1 cellular context compared by ENCODE assay signal in genomic region chr1:26387447-26387846, GRCh38.
TF ChIP-seq lines count a peak whose summit lies in the region.

No MANE protein-coding gene starts in this region.

TF ChIP-seq in HepG2, 621 proteins besides CTCF, POLR2A, EP300 and RAD21 (continued from another document and continues in another):
- TF ChIP-seq, protein P1, sequence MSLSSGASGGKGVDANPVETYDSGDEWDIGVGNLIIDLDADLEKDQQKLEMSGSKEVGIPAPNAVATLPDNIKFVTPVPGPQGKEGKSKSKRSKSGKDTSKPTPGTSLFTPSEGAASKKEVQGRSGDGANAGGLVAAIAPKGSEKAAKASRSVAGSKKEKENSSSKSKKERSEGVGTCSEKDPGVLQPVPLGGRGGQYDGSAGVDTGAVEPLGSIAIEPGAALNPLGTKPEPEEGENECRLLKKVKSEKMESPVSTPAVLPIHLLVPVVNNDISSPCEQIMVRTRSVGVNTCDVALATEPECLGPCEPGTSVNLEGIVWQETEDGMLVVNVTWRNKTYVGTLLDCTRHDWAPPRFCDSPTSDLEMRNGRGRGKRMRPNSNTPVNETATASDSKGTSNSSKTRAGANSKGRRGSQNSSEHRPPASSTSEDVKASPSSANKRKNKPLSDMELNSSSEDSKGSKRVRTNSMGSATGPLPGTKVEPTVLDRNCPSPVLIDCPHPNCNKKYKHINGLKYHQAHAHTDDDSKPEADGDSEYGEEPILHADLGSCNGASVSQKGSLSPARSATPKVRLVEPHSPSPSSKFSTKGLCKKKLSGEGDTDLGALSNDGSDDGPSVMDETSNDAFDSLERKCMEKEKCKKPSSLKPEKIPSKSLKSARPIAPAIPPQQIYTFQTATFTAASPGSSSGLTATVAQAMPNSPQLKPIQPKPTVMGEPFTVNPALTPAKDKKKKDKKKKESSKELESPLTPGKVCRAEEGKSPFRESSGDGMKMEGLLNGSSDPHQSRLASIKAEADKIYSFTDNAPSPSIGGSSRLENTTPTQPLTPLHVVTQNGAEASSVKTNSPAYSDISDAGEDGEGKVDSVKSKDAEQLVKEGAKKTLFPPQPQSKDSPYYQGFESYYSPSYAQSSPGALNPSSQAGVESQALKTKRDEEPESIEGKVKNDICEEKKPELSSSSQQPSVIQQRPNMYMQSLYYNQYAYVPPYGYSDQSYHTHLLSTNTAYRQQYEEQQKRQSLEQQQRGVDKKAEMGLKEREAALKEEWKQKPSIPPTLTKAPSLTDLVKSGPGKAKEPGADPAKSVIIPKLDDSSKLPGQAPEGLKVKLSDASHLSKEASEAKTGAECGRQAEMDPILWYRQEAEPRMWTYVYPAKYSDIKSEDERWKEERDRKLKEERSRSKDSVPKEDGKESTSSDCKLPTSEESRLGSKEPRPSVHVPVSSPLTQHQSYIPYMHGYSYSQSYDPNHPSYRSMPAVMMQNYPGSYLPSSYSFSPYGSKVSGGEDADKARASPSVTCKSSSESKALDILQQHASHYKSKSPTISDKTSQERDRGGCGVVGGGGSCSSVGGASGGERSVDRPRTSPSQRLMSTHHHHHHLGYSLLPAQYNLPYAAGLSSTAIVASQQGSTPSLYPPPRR (CRISPR knock-in tag; IDR thresholded peaks at IDR 0.05; ENCODE audit: borderline replicate concordance) = peak; percentile 85
- TF ChIP-seq ZNF562 (CRISPR knock-in tag; IDR thresholded peaks at IDR 0.05; ENCODE audit: borderline replicate concordance) (no peak), DNMT3B (CRISPR knock-in tag; conservative IDR thresholded peaks at IDR 0.05) (0 out of 2 replicates have a peak, but pooled peaks have one; percentile 83), ZSCAN20 (CRISPR knock-in tag; IDR thresholded peaks at IDR 0.05; ENCODE audit: borderline replicate concordance) (peak; percentile 97), PITX1 (CRISPR knock-in tag; IDR thresholded peaks at IDR 0.05) (peak; percentile 97), ZMAT5 (CRISPR knock-in tag; IDR thresholded peaks at IDR 0.05; ENCODE audit: borderline replicate concordance, low read depth) (no peak), ZNF761 (CRISPR knock-in tag; conservative IDR thresholded peaks at IDR 0.05) (no peak), HNF1A (IDR thresholded peaks at IDR 0.05; ENCODE audit: low read depth) (0 out of 2 replicates have a peak, but pooled peaks have one; percentile 31), HNF1A (CRISPR knock-in tag; IDR thresholded peaks at IDR 0.05; ENCODE audit: borderline replicate concordance) (no peak), MIXL1 (CRISPR knock-in tag; IDR thresholded peaks at IDR 0.05) (peak; percentile 92), KMT2A (CRISPR knock-in tag; IDR thresholded peaks at IDR 0.05) (0 out of 2 replicates have a peak, but pooled peaks have one; percentile 30), ZBTB49 (CRISPR knock-in tag; IDR thresholded peaks at IDR 0.05; ENCODE audit: borderline replicate concordance) (no peak), HOMEZ (CRISPR knock-in tag; IDR thresholded peaks at IDR 0.05; ENCODE audit: low read depth) (peak; percentile 47; the same call in 1 of the 2 replicates), HMGA1 (CRISPR knock-in tag; conservative IDR thresholded peaks at IDR 0.05) (no peak), SIX1 (CRISPR knock-in tag; IDR thresholded peaks at IDR 0.05; ENCODE audit: borderline replicate concordance) (peak; percentile 98), SETDB1 (CRISPR knock-in tag; IDR thresholded peaks at IDR 0.05; ENCODE audit: borderline replicate concordance) (no peak), RARA (CRISPR knock-in tag; IDR thresholded peaks at IDR 0.05) (peak; percentile 95), PAX8 (CRISPR knock-in tag; IDR thresholded peaks at IDR 0.05; ENCODE audit: borderline replicate concordance) (no peak), ZKSCAN8 (CRISPR knock-in tag; IDR thresholded peaks at IDR 0.05; ENCODE audit: borderline replicate concordance) (peak; percentile 83), NR2F1 (CRISPR knock-in tag; IDR thresholded peaks at IDR 0.05) (peak; percentile 91 to 92), ZNF224 (CRISPR knock-in tag; IDR thresholded peaks at IDR 0.05) (no peak), PRDM10 (CRISPR knock-in tag; IDR thresholded peaks at IDR 0.05; ENCODE audit: low read depth) (peak; percentile 62; the same call in 1 of the 2 replicates), PAXIP1 (CRISPR knock-in tag; conservative IDR thresholded peaks at IDR 0.05) (peak; percentile 88)
- TF ChIP-seq, protein P2, sequence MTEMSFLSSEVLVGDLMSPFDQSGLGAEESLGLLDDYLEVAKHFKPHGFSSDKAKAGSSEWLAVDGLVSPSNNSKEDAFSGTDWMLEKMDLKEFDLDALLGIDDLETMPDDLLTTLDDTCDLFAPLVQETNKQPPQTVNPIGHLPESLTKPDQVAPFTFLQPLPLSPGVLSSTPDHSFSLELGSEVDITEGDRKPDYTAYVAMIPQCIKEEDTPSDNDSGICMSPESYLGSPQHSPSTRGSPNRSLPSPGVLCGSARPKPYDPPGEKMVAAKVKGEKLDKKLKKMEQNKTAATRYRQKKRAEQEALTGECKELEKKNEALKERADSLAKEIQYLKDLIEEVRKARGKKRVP (CRISPR knock-in tag; IDR thresholded peaks at IDR 0.05) = peak in 1 of 2 experiments; percentile 98; a peak in 2 of 4 replicates
- TF ChIP-seq, protein P3, sequence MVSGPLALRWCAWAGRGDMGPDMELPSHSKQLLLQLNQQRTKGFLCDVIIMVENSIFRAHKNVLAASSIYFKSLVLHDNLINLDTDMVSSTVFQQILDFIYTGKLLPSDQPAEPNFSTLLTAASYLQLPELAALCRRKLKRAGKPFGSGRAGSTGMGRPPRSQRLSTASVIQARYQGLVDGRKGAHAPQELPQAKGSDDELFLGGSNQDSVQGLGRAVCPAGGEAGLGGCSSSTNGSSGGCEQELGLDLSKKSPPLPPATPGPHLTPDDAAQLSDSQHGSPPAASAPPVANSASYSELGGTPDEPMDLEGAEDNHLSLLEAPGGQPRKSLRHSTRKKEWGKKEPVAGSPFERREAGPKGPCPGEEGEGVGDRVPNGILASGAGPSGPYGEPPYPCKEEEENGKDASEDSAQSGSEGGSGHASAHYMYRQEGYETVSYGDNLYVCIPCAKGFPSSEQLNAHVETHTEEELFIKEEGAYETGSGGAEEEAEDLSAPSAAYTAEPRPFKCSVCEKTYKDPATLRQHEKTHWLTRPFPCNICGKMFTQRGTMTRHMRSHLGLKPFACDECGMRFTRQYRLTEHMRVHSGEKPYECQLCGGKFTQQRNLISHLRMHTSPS (CRISPR knock-in tag; IDR thresholded peaks at IDR 0.05; ENCODE audit: low read depth) = peak; percentile 45; the same call in 1 of the 2 replicates
